9 cellular contexts compared by ENCODE assay signal in genomic region chr22:42073568-42074152, GRCh38. TPM values are rescaled to one million over a fixed set of nuclear protein-coding genes. Genes with fewer than 3 reads are reported as not detected.
DNase-seq lines count a peak whose midpoint lies in the region; ATAC-seq, FAIRE-seq and TF ChIP-seq lines count a peak whose summit lies in the region.
"Had no signal": no experiment of that assay in that cellular context is flagged by ENCODE, and none has a peak within 500 bp of the region (broad histone marks: within the 10 kb centered on the region; RNA-seq: fewer than 3 reads in every experiment).

No MANE protein-coding gene starts in this region.

- no peaks in the 10 kb centered on the region for H3K36me3 ChIP-seq in GM12878 (ENCODE audit: control insufficient read depth in 2 of 2, insufficient read depth in 2 of 2, low read length in 1 of 2)
- H3K36me3 ChIP-seq in lung (ENCODE audit: control insufficient read depth in 2 of 2, insufficient read depth in 2 of 2, low read length in 2 of 2) = peaks cover 0 to 11% of the 10 kb centered on the region in 2 donors
- no peaks in the 10 kb centered on the region for H3K36me3 ChIP-seq in thoracic aorta
- H3K36me3 ChIP-seq: MG63 had no signal

- H2AFZ ChIP-seq in GM12878 (ENCODE audit: control insufficient read depth, low read depth, low read length) = peak overlapping the region; percentile 84

- 86% methylated on average over 25 of the region's 28 CpGs for WGBS in GM12878 (ENCODE audit: insufficient coverage, insufficient replicate concordance, low lambda C conversion rate, missing lambda C conversion rate)
- 51 to 53% methylated on average over 26 to 28 of the region's 28 CpGs for WGBS in lung, 2 donors

- no peaks in the 10 kb centered on the region for H3K27me3 Mint-ChIP-seq in activated CD4-positive, alpha-beta T cell treated with anti-CD3 and anti-CD28 coated beads, Interleukin-2, amount 10 ng/mL, durations not matched to agents 24 days and 14 days

- RAD21 ChIA-PET in GM12878 (lab: Charles Lee; ENCODE audit: unreplicated experiment) = no interaction called here

- no peak overlapping the region for H3K27ac ChIP-seq in GM12878 (ENCODE audit: control insufficient read depth, insufficient read depth)
- H3K27ac ChIP-seq in lung (ENCODE audit: low read depth in 1 of 2, low read length in 1 of 2) = peak overlapping the region; percentile 78 to 93
- peak overlapping the region; percentile 86 to 88 for H3K27ac ChIP-seq in thoracic aorta

- H3K4me1 ChIP-seq in GM12878 (ENCODE audit: control insufficient read depth, insufficient read depth, low read length) (peaks cover 18% of the 10 kb centered on the region), lung (ENCODE audit: control insufficient read depth in 2 of 2, insufficient read depth in 2 of 2, low read length in 2 of 2) (peaks cover 7 to 17% of the 10 kb centered on the region in 2 donors), thoracic aorta (ENCODE audit: control insufficient read depth in 1 of 2, low read depth in 2 of 2) (peaks cover 16 to 58% of the 10 kb centered on the region in 2 donors)

- peaks cover 7% of the 10 kb centered on the region for H3K36me3 Mint-ChIP-seq in activated CD4-positive, alpha-beta T cell treated with anti-CD3 and anti-CD28 coated beads, Interleukin-2, amount 10 ng/mL, durations not matched to agents 24 days and 14 days (ENCODE audit: low read depth)

- CTCF ChIA-PET in GM12878 (lab: Yijun Ruan, JAX) = no interaction called here

- TF ChIP-seq CTCF in GM12878 (IDR thresholded peaks at IDR 0.05 in 2 of 3, conservative IDR thresholded peaks at IDR 0.05 in 1 of 3; ENCODE audit: control insufficient read depth in 2 of 3, extremely low read depth in 1 of 3, insufficient read depth in 1 of 3, low read depth in 3 of 3, low read length in 3 of 3) = no peak
- TF ChIP-seq CTCF in lung (IDR thresholded peaks at IDR 0.05; ENCODE audit: control extremely low read depth, extremely low read depth) = no peak
- no peak for TF ChIP-seq CTCF in thoracic aorta (IDR thresholded peaks at IDR 0.05)

- no peak for DNase-seq in activated CD4-positive, alpha-beta T cell treated with anti-CD3 and anti-CD28 coated beads, Interleukin-2, amount 10 ng/mL, durations not matched to agents 24 days and 14 days
- DNase-seq in activated CD4-positive, alpha-beta T cell treated with anti-CD3 and anti-CD28 coated beads, Interleukin-2, amount 50 U/mL, for 1 hour = no peak
- DNase-seq in GM12878 (ENCODE audit: low read depth, low spot score) (no peak), lung (ENCODE audit: low spot score) (no peak), thoracic aorta (ENCODE audit: low spot score) (no peak), RCC 7860 (ENCODE audit: low spot score) (no peak), NCI-H2196 treated with DMSO at 0.1 percent for 48 hours (lab: John Stamatoyannopoulos, UW; ENCODE audit: unreplicated experiment) (no peak)
- DNase-seq in stimulated activated naive CD4-positive, alpha-beta T cell treated with Interleukin-2 at 50 U/mL for 16 hours (lab: John Stamatoyannopoulos, UW) = no peak
- DNase-seq: MG63 had no signal

- H3K27me3 ChIP-seq in GM12878 (replicated peaks in 1 of 2; ENCODE audit: control insufficient read depth in 2 of 2, insufficient read depth in 2 of 2, low read length in 1 of 2) (no peaks in the 10 kb centered on the region), lung (ENCODE audit: control insufficient read depth, insufficient read depth) (no peaks in the 10 kb centered on the region), thoracic aorta (replicated peaks; ENCODE audit: insufficient read depth) (no peaks in the 10 kb centered on the region)
- H3K27me3 ChIP-seq: MG63 had no signal

- BruUV-seq in GM12878 (replicated peaks; lab: Mats Ljungman, UMichigan) = no TSS peak

- peaks cover 10% of the 10 kb centered on the region for H3K79me2 ChIP-seq in GM12878 (ENCODE audit: control insufficient read depth, insufficient read depth, low read length)

- H3K4me1 Mint-ChIP-seq in activated CD4-positive, alpha-beta T cell treated with anti-CD3 and anti-CD28 coated beads, Interleukin-2, amount 10 ng/mL, durations not matched to agents 24 days and 14 days = peaks cover 38% of the 10 kb centered on the region

- peak overlapping the region; percentile 92; the same call in 1 of the 2 replicates for H3K4me2 ChIP-seq in GM12878 (ENCODE audit: control insufficient read depth, insufficient read depth)

- no peak for TF ChIP-seq RAD21 in GM12878 (IDR thresholded peaks at IDR 0.05; ENCODE audit: insufficient read depth, low read depth, low read length)

- peak overlapping the region; percentile 71 for H3K4me3 Mint-ChIP-seq in activated CD4-positive, alpha-beta T cell treated with anti-CD3 and anti-CD28 coated beads, Interleukin-2, amount 10 ng/mL, durations not matched to agents 24 days and 14 days

- peak overlapping the region; percentile 62 for H3K9ac ChIP-seq in GM12878 (ENCODE audit: control insufficient read depth, insufficient read depth, low read length)

- ATAC-seq in GM12878 = no peak
- no peak for ATAC-seq in lung (ENCODE audit: insufficient read depth, low FRiP score)
- no peak for ATAC-seq in thoracic aorta (ENCODE audit: insufficient number of reproducible peaks, low FRiP score, low read depth)

- in situ Hi-C loops in GM12878 (cut with MboI) = no loop called here

- SMC1A ChIA-PET in GM12878 (lab: Charles Lee; ENCODE audit: uncharacterized antibody, unreplicated experiment) = no interaction called here

- no peak for TF ChIP-seq POLR2A in GM12878 (IDR thresholded peaks at IDR 0.05; ENCODE audit: low read depth, low read length)

- no peaks in the 10 kb centered on the region for H4K20me1 ChIP-seq in GM12878 (ENCODE audit: control insufficient read depth, insufficient read depth)

- FAIRE-seq in GM12878 (lab: Jason Lieb, UNC) (no peak), RCC 7860 (lab: Jason Lieb, UNC) (no peak)

- POLR2A ChIA-PET in GM12878 (lab: Charles Lee) = no interaction called here

- TF ChIP-seq EP300 in GM12878 (IDR thresholded peaks at IDR 0.05; ENCODE audit: borderline replicate concordance in 1 of 2, control insufficient read depth in 1 of 2, low read depth in 2 of 2, low read length in 2 of 2) = no peak

- peak overlapping the region; percentile 79 for H3K27ac Mint-ChIP-seq in activated CD4-positive, alpha-beta T cell treated with anti-CD3 and anti-CD28 coated beads, Interleukin-2, amount 10 ng/mL, durations not matched to agents 24 days and 14 days

- no peaks in the 10 kb centered on the region for H3K9me3 ChIP-seq in GM12878 (replicated peaks; ENCODE audit: control insufficient read depth, insufficient read depth, low read length)
- no peaks in the 10 kb centered on the region for H3K9me3 ChIP-seq in lung (ENCODE audit: control insufficient read depth in 2 of 2, insufficient read depth in 1 of 2, low read length in 1 of 2)
- no peaks in the 10 kb centered on the region for H3K9me3 ChIP-seq in thoracic aorta
- H3K9me3 ChIP-seq: MG63 had no signal

- H3K9me3 Mint-ChIP-seq in activated CD4-positive, alpha-beta T cell treated with anti-CD3 and anti-CD28 coated beads, Interleukin-2, amount 10 ng/mL, durations not matched to agents 24 days and 14 days = no peaks in the 10 kb centered on the region

- intact Hi-C loops in activated CD4-positive, alpha-beta T cell treated with anti-CD3 and anti-CD28 coated beads, Interleukin-2, amount 10 ng/mL, durations not matched to agents 24 days and 14 days (cut with micrococcal nuclease) = loop anchor here (10.0 kb wide), 1 partner anchor 239 kb away; the partner anchor contains the start of gene SREBF2
- intact Hi-C loops in GM12878 (cut with micrococcal nuclease; ENCODE audit: unreplicated experiment) = loop anchor here (5.0 kb wide), 1 partner anchor 106 kb away; the partner anchor contains the start of gene SEPTIN3

- H3K4me3 ChIP-seq in GM12878 = 0 out of 2 replicates have a peak overlapping the region, but pooled peaks have one; percentile 59
- H3K4me3 ChIP-seq in lung = peak overlapping the region; percentile 72
- peak overlapping the region; percentile 90 for H3K4me3 ChIP-seq in thoracic aorta
- H3K4me3 ChIP-seq: MG63 had no signal

RNA-seq across cellular contexts. Expression of gene PHETA2, which starts 0.4 kb away (rescaled TPM):
- total RNA-seq in activated CD4-positive, alpha-beta T cell treated with anti-CD3 and anti-CD28 coated beads, Interleukin-2, amount 10 ng/mL, durations not matched to agents 24 days and 14 days = 5.0 and 6.2 TPM in 2 replicates
- total RNA-seq in GM12878 (2013; cell fraction: nucleolus; rRNA removed) = 0.27 TPM in 1 of 2 replicates, not detected in the other
- total RNA-seq in GM12878 (2014; rRNA removed) (2.3 and 3.6 TPM in 2 replicates), GM12878 (2014; rRNA removed; fragmentation: Illumina TruSeq; extraction: Trizol) (1.3 and 1.4 TPM in 2 replicates), GM12878 (2021) (2.0 and 2.6 TPM in 2 replicates), lung (10 to 100 TPM; 11.8 to 18.1 TPM), thoracic aorta (10 to 100 TPM; 22.1 to 23.7 TPM)
- polyA plus RNA-seq in GM12878 (2011; ENCODE audit: low read depth) = 0.64 TPM
- polyA plus RNA-seq in GM12878 (2011; rRNA removed) (0.16 and 0.17 TPM in 2 replicates), GM12878 (2014; fragmentation: Illumina TruSeq; extraction: Trizol) (1.5 and 1.7 TPM in 2 replicates), GM12878 (2014; fragmentation: Nextera tagmentation; extraction: Ambion mirVana) (under 1 TPM; 0.03 to 0.18 TPM), GM12878 (2014; rRNA removed) (3.2 and 3.3 TPM in 2 replicates), GM12878 (2016; fragmentation: Nextera tagmentation; extraction: Ambion mirVana) (1 to 10 TPM; 1.9 to 2.2 TPM), lung (10 to 100 TPM; 12.8 to 14.1 TPM)
- polyA plus RNA-seq in GM12878 (2011; cell fraction: cytosol; rRNA removed) = 0.25 and 0.27 TPM in 2 replicates
- 0.45 and 0.47 TPM in 2 replicates for polyA plus RNA-seq in GM12878 (2011; cell fraction: nucleus; rRNA removed)
- polyA plus RNA-seq in GM12878 (2012) = 1.2 and 1.4 TPM in 2 replicates
- 0.15 and 0.26 TPM in 2 replicates for polyA minus RNA-seq in GM12878 (2011; rRNA and poly(A)+ RNA removed)
- polyA minus RNA-seq in GM12878 (2011; cell fraction: cytosol; rRNA and poly(A)+ RNA removed) = not detected in 2 replicates
- 0.12 and 0.29 TPM in 2 replicates for polyA minus RNA-seq in GM12878 (2011; cell fraction: nucleus; rRNA and poly(A)+ RNA removed)

RNA-seq across cellular contexts. Expression of gene NAGA, which starts 3.0 kb away (rescaled TPM):
- total RNA-seq in activated CD4-positive, alpha-beta T cell treated with anti-CD3 and anti-CD28 coated beads, Interleukin-2, amount 10 ng/mL, durations not matched to agents 24 days and 14 days = 28.2 and 29.9 TPM in 2 replicates
- 31.8 and 35.6 TPM in 2 replicates for total RNA-seq in GM12878 (2013; cell fraction: nucleolus; rRNA removed)
- total RNA-seq in GM12878 (2014; rRNA removed) (45.9 and 46.0 TPM in 2 replicates), GM12878 (2014; rRNA removed; fragmentation: Illumina TruSeq; extraction: Trizol) (22.7 and 23.1 TPM in 2 replicates), GM12878 (2021) (33.9 and 34.4 TPM in 2 replicates), lung (10 to 100 TPM; 33.9 to 45.3 TPM), thoracic aorta (10 to 100 TPM; 41.7 to 52.7 TPM)
- 15.3 TPM for polyA plus RNA-seq in GM12878 (2011; ENCODE audit: low read depth)
- polyA plus RNA-seq in GM12878 (2011; rRNA removed) (14.5 and 29.8 TPM in 2 replicates), GM12878 (2014; fragmentation: Illumina TruSeq; extraction: Trizol) (19.6 and 32.6 TPM in 2 replicates), GM12878 (2014; fragmentation: Nextera tagmentation; extraction: Ambion mirVana) (1 to 10 TPM; 9.3 to 9.8 TPM), GM12878 (2014; rRNA removed) (43.7 and 45.0 TPM in 2 replicates), GM12878 (2016; fragmentation: Nextera tagmentation; extraction: Ambion mirVana) (10 to 100 TPM; 34.1 to 39.0 TPM), lung (10 to 100 TPM in 1 of 2 donors, 1 to 10 TPM in 1; 9.9 to 48.0 TPM)
- polyA plus RNA-seq in GM12878 (2011; cell fraction: cytosol; rRNA removed) = 32.6 and 39.1 TPM in 2 replicates
- 27.5 and 33.9 TPM in 2 replicates for polyA plus RNA-seq in GM12878 (2011; cell fraction: nucleus; rRNA removed)
- 22.8 and 25.4 TPM in 2 replicates for polyA plus RNA-seq in GM12878 (2012)
- 28.5 and 39.0 TPM in 2 replicates for polyA minus RNA-seq in GM12878 (2011; rRNA and poly(A)+ RNA removed)
- polyA minus RNA-seq in GM12878 (2011; cell fraction: cytosol; rRNA and poly(A)+ RNA removed) = 11.8 and 13.0 TPM in 2 replicates
- polyA minus RNA-seq in GM12878 (2011; cell fraction: nucleus; rRNA and poly(A)+ RNA removed) = 9.7 and 13.9 TPM in 2 replicates

RNA-seq across cellular contexts. Expression of gene SMDT1, which starts 5.8 kb away (rescaled TPM):
- total RNA-seq in activated CD4-positive, alpha-beta T cell treated with anti-CD3 and anti-CD28 coated beads, Interleukin-2, amount 10 ng/mL, durations not matched to agents 24 days and 14 days = 54.4 and 58.7 TPM in 2 replicates
- total RNA-seq in GM12878 (2013; cell fraction: nucleolus; rRNA removed) = 14.8 and 21.3 TPM in 2 replicates
- total RNA-seq in GM12878 (2014; rRNA removed) (13.7 and 19.7 TPM in 2 replicates), GM12878 (2014; rRNA removed; fragmentation: Illumina TruSeq; extraction: Trizol) (15.4 and 19.7 TPM in 2 replicates), GM12878 (2021) (133 and 140 TPM in 2 replicates), lung (100 to 1,000 TPM in 1 of 2 donors, 10 to 100 TPM in 1; 34.7 to 133 TPM), thoracic aorta (10 to 100 TPM in 1 of 2 donors, 1 to 10 TPM in 1; 6.1 to 17.1 TPM)
- polyA plus RNA-seq in GM12878 (2011; ENCODE audit: low read depth) = 50.1 TPM
- polyA plus RNA-seq in GM12878 (2011; rRNA removed) (57.4 and 69.4 TPM in 2 replicates), GM12878 (2014; fragmentation: Illumina TruSeq; extraction: Trizol) (25.0 and 27.8 TPM in 2 replicates), GM12878 (2014; fragmentation: Nextera tagmentation; extraction: Ambion mirVana) (10 to 100 TPM; 25.5 to 63.1 TPM), GM12878 (2014; rRNA removed) (106 and 108 TPM in 2 replicates), GM12878 (2016; fragmentation: Nextera tagmentation; extraction: Ambion mirVana) (100 to 1,000 TPM; 163 to 176 TPM), lung (100 to 1,000 TPM in 1 of 2 donors, 10 to 100 TPM in 1; 67.4 to 167 TPM)
- polyA plus RNA-seq in GM12878 (2011; cell fraction: cytosol; rRNA removed) = 82.2 and 83.3 TPM in 2 replicates
- 28.4 and 35.8 TPM in 2 replicates for polyA plus RNA-seq in GM12878 (2011; cell fraction: nucleus; rRNA removed)
- polyA plus RNA-seq in GM12878 (2012) = 162 and 211 TPM in 2 replicates
- polyA minus RNA-seq in GM12878 (2011; rRNA and poly(A)+ RNA removed) = 7.9 and 23.0 TPM in 2 replicates
- polyA minus RNA-seq in GM12878 (2011; cell fraction: cytosol; rRNA and poly(A)+ RNA removed) = 8.6 and 8.8 TPM in 2 replicates
- polyA minus RNA-seq in GM12878 (2011; cell fraction: nucleus; rRNA and poly(A)+ RNA removed) = 7.6 and 12.1 TPM in 2 replicates

RNA-seq across cellular contexts. Expression of gene NDUFA6, which starts 16.9 kb away (rescaled TPM):
- total RNA-seq in activated CD4-positive, alpha-beta T cell treated with anti-CD3 and anti-CD28 coated beads, Interleukin-2, amount 10 ng/mL, durations not matched to agents 24 days and 14 days = 77.7 and 87.8 TPM in 2 replicates
- total RNA-seq in GM12878 (2013; cell fraction: nucleolus; rRNA removed) = 13.3 and 17.6 TPM in 2 replicates
- 87.9 and 94.9 TPM in 2 replicates for total RNA-seq in GM12878 (2014; rRNA removed)
- total RNA-seq in GM12878 (2014; rRNA removed; fragmentation: Illumina TruSeq; extraction: Trizol) = 104 and 116 TPM in 2 replicates
- 85.9 and 101 TPM in 2 replicates for total RNA-seq in GM12878 (2021)
- polyA plus RNA-seq in GM12878 (2011; ENCODE audit: low read depth) = 103 TPM
- 134 and 200 TPM in 2 replicates for polyA plus RNA-seq in GM12878 (2011; rRNA removed)
- polyA plus RNA-seq in GM12878 (2011; cell fraction: cytosol; rRNA removed) = 80.6 and 92.9 TPM in 2 replicates
- polyA plus RNA-seq in GM12878 (2011; cell fraction: nucleus; rRNA removed) = 48.1 and 55.6 TPM in 2 replicates
- 72.0 and 103 TPM in 2 replicates for polyA plus RNA-seq in GM12878 (2012)
- 67.2 and 92.3 TPM in 2 replicates for polyA plus RNA-seq in GM12878 (2014; fragmentation: Illumina TruSeq; extraction: Trizol)
- 100 to 1,000 TPM; 473 to 511 TPM for polyA plus RNA-seq in GM12878 (2014; fragmentation: Nextera tagmentation; extraction: Ambion mirVana)
- 123 and 124 TPM in 2 replicates for polyA plus RNA-seq in GM12878 (2014; rRNA removed)
- 100 to 1,000 TPM; 302 to 320 TPM for polyA plus RNA-seq in GM12878 (2016; fragmentation: Nextera tagmentation; extraction: Ambion mirVana)
- 20.6 and 28.6 TPM in 2 replicates for polyA minus RNA-seq in GM12878 (2011; rRNA and poly(A)+ RNA removed)
- 13.6 and 15.0 TPM in 2 replicates for polyA minus RNA-seq in GM12878 (2011; cell fraction: cytosol; rRNA and poly(A)+ RNA removed)
- polyA minus RNA-seq in GM12878 (2011; cell fraction: nucleus; rRNA and poly(A)+ RNA removed) = 7.3 and 11.1 TPM in 2 replicates
- 10 to 100 TPM; 37.9 to 61.5 TPM for total RNA-seq in lung
- 100 to 1,000 TPM in 1 of 2 donors, 10 to 100 TPM in 1; 78.6 to 118 TPM for polyA plus RNA-seq in lung
- total RNA-seq in thoracic aorta = 10 to 100 TPM; 21.3 to 27.0 TPM

RNA-seq across cellular contexts. Expression of gene CYP2D6, which starts 57.0 kb away (rescaled TPM):
- total RNA-seq in activated CD4-positive, alpha-beta T cell treated with anti-CD3 and anti-CD28 coated beads, Interleukin-2, amount 10 ng/mL, durations not matched to agents 24 days and 14 days = 3.8 and 4.5 TPM in 2 replicates
- 4.8 and 5.2 TPM in 2 replicates for total RNA-seq in GM12878 (2013; cell fraction: nucleolus; rRNA removed)
- total RNA-seq in GM12878 (2014; rRNA removed) (0.16 and 0.34 TPM in 2 replicates), GM12878 (2014; rRNA removed; fragmentation: Illumina TruSeq; extraction: Trizol) (0.22 and 0.23 TPM in 2 replicates), GM12878 (2021) (0.43 and 1.0 TPM in 2 replicates), lung (1 to 10 TPM in 1 of 2 donors, under 1 TPM in 1; 0.94 to 1.3 TPM), thoracic aorta (not detected)
- 0.64 TPM for polyA plus RNA-seq in GM12878 (2011; ENCODE audit: low read depth)
- polyA plus RNA-seq in GM12878 (2011; rRNA removed) (0.50 and 1.4 TPM in 2 replicates), GM12878 (2014; fragmentation: Illumina TruSeq; extraction: Trizol) (0.37 and 0.54 TPM in 2 replicates), GM12878 (2014; fragmentation: Nextera tagmentation; extraction: Ambion mirVana) (under 1 TPM; 0.08 to 0.15 TPM), GM12878 (2014; rRNA removed) (0.96 and 1.3 TPM in 2 replicates), GM12878 (2016; fragmentation: Nextera tagmentation; extraction: Ambion mirVana) (under 1 TPM; 0.40 to 0.42 TPM), lung (1 to 10 TPM in 1 of 2 donors, under 1 TPM in 1; 0.80 to 1.3 TPM)
- 0.48 and 2.0 TPM in 2 replicates for polyA plus RNA-seq in GM12878 (2011; cell fraction: cytosol; rRNA removed)
- polyA plus RNA-seq in GM12878 (2011; cell fraction: nucleus; rRNA removed) = 48.7 and 55.9 TPM in 2 replicates
- 1.1 and 1.6 TPM in 2 replicates for polyA plus RNA-seq in GM12878 (2012)
- 0.80 and 1.1 TPM in 2 replicates for polyA minus RNA-seq in GM12878 (2011; rRNA and poly(A)+ RNA removed)
- polyA minus RNA-seq in GM12878 (2011; cell fraction: cytosol; rRNA and poly(A)+ RNA removed) = not detected in 2 replicates
- polyA minus RNA-seq in GM12878 (2011; cell fraction: nucleus; rRNA and poly(A)+ RNA removed) = 2.1 and 2.9 TPM in 2 replicates
